Comparison of ENCODE assay signal across 1 cellular context in genomic region chr10:3785251-3785848, GRCh38.
TF ChIP-seq lines count a peak whose summit lies in the region.

No MANE protein-coding gene starts in this region.

TF ChIP-seq in K562, 482 proteins besides CTCF, POLR2A, EP300 and RAD21 (continued from another document and continues in another):
- TF ChIP-seq, protein P1, sequence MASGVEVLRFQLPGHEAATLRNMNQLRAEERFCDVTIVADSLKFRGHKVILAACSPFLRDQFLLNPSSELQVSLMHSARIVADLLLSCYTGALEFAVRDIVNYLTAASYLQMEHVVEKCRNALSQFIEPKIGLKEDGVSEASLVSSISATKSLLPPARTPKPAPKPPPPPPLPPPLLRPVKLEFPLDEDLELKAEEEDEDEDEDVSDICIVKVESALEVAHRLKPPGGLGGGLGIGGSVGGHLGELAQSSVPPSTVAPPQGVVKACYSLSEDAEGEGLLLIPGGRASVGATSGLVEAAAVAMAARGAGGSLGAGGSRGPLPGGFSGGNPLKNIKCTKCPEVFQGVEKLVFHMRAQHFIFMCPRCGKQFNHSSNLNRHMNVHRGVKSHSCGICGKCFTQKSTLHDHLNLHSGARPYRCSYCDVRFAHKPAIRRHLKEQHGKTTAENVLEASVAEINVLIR (CRISPR knock-in tag; IDR thresholded peaks at IDR 0.05): no peak; the same call in 1 of the 2 replicates
- no peak for TF ChIP-seq ETV1 (tag; conservative IDR thresholded peaks at IDR 0.05; ENCODE audit: low read depth)
- TF ChIP-seq KLF13 (tag; IDR thresholded peaks at IDR 0.05; ENCODE audit: borderline replicate concordance, low read depth): no peak
- TF ChIP-seq ZNF121 (CRISPR knock-in tag; conservative IDR thresholded peaks at IDR 0.05): no peak
- 0 out of 2 replicates have a peak, but pooled peaks have one; percentile 48 for TF ChIP-seq E2F1 (CRISPR knock-in tag; IDR thresholded peaks at IDR 0.05)
- TF ChIP-seq, protein P2, sequence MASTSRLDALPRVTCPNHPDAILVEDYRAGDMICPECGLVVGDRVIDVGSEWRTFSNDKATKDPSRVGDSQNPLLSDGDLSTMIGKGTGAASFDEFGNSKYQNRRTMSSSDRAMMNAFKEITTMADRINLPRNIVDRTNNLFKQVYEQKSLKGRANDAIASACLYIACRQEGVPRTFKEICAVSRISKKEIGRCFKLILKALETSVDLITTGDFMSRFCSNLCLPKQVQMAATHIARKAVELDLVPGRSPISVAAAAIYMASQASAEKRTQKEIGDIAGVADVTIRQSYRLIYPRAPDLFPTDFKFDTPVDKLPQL (IDR thresholded peaks at IDR 0.05; ENCODE audit: extremely low read depth, insufficient read length): peak; percentile 81
- TF ChIP-seq MTA3 (IDR thresholded peaks at IDR 0.05; ENCODE audit: borderline replicate concordance): peak; percentile 99
- TF ChIP-seq ESRRA (IDR thresholded peaks at IDR 0.05; ENCODE audit: borderline replicate concordance, low read depth): peak; percentile 9; the same call in 1 of the 2 replicates
- TF ChIP-seq ZNF41 (CRISPR knock-in tag; conservative IDR thresholded peaks at IDR 0.05): no peak
- TF ChIP-seq SRSF7 (optimal IDR thresholded peaks at IDR 0.05; ENCODE audit: low read depth, low read length): no peak
- TF ChIP-seq, protein P3, sequence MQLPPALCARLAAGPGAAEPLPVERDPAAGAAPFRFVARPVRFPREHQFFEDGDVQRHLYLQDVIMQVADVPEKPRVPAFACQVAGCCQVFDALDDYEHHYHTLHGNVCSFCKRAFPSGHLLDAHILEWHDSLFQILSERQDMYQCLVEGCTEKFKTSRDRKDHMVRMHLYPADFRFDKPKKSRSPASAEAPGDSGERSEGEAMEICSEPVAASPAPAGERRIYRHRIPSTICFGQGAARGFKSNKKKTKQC (CRISPR knock-in tag; IDR thresholded peaks at IDR 0.05): no peak
- TF ChIP-seq ZNF584 (CRISPR knock-in tag; IDR thresholded peaks at IDR 0.05; ENCODE audit: low read depth): 0 out of 2 replicates have a peak, but pooled peaks have one; percentile 5
- peak; percentile 57 for TF ChIP-seq EGR1 (conservative IDR thresholded peaks at IDR 0.05)
- TF ChIP-seq ATF6 (CRISPR knock-in tag; IDR thresholded peaks at IDR 0.05): no peak
- peak; percentile 90 for TF ChIP-seq MYBL2 (IDR thresholded peaks at IDR 0.05; ENCODE audit: low read depth)
- TF ChIP-seq MYBL2 (CRISPR knock-in tag; IDR thresholded peaks at IDR 0.05; ENCODE audit: borderline replicate concordance): no peak
- TF ChIP-seq, protein P4, sequence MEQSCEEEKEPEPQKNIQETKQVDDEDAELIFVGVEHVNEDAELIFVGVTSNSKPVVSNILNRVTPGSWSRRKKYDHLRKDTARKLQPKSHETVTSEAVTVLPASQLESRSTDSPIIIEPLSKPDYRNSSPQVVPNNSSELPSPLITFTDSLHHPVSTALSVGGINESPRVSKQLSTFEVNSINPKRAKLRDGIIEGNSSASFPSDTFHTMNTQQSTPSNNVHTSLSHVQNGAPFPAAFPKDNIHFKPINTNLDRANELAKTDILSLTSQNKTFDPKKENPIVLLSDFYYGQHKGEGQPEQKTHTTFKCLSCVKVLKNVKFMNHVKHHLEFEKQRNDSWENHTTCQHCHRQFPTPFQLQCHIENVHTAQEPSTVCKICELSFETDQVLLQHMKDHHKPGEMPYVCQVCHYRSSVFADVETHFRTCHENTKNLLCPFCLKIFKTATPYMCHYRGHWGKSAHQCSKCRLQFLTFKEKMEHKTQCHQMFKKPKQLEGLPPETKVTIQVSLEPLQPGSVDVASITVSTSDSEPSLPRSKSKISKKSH (CRISPR knock-in tag; IDR thresholded peaks at IDR 0.05): no peak
- TF ChIP-seq NR4A1 (CRISPR knock-in tag; IDR thresholded peaks at IDR 0.05): no peak
- TF ChIP-seq NR4A1 (tag; IDR thresholded peaks at IDR 0.05): no peak
- TF ChIP-seq YY1 (IDR thresholded peaks at IDR 0.05; ENCODE audit: borderline replicate concordance in 1 of 3, control insufficient read depth in 1 of 3, extremely low read depth in 1 of 3, insufficient read depth in 3 of 3, insufficient read length in 1 of 3, insufficient replicate concordance in 2 of 3, low read depth in 1 of 3, low read length in 2 of 3): peak in 2 of 3 experiments; percentile 62 to 71
- no peak for TF ChIP-seq KAT2B (IDR thresholded peaks at IDR 0.05; ENCODE audit: low read depth, low read length)
- TF ChIP-seq CHD4 (IDR thresholded peaks at IDR 0.05; ENCODE audit: insufficient read depth, insufficient replicate concordance, low read depth, low read length, poor library complexity, severe bottlenecking): no peak
- peak; percentile 29; the same call in 1 of the 2 replicates for TF ChIP-seq NR2C2 (CRISPR knock-in tag; IDR thresholded peaks at IDR 0.05)
- TF ChIP-seq NR2C2 (tag; IDR thresholded peaks at IDR 0.05): peak; percentile 66; the same call in 1 of the 2 replicates
- peak; percentile 39; the same call in 1 of the 2 replicates for TF ChIP-seq ZNF431 (CRISPR knock-in tag; IDR thresholded peaks at IDR 0.05)
- peak; percentile 82 for TF ChIP-seq USF1 (CRISPR knock-in tag; IDR thresholded peaks at IDR 0.05)
- TF ChIP-seq, protein P5, sequence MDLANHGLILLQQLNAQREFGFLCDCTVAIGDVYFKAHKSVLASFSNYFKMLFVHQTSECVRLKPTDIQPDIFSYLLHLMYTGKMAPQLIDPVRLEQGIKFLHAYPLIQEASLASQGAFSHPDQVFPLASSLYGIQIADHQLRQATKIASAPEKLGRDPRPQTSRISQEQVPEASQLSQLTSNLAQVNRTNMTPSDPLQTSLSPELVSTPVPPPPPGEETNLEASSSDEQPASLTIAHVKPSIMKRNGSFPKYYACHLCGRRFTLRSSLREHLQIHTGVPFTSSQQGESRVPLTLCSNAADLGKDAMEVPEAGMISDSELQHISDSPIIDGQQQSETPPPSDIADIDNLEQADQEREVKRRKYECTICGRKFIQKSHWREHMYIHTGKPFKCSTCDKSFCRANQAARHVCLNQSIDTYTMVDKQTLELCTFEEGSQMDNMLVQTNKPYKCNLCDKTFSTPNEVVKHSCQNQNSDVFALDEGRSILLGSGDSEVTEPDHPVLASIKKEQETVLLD (IDR thresholded peaks at IDR 0.05): no peak
- TF ChIP-seq BRCA1 (IDR thresholded peaks at IDR 0.05): no peak
- TF ChIP-seq BRCA1 (CRISPR knock-in tag; IDR thresholded peaks at IDR 0.05): no peak
- no peak for TF ChIP-seq TCFL5 (CRISPR knock-in tag; conservative IDR thresholded peaks at IDR 0.05)
- no peak for TF ChIP-seq ZNF408 (CRISPR knock-in tag; IDR thresholded peaks at IDR 0.05; ENCODE audit: low read depth)
- 0 out of 2 replicates have a peak, but pooled peaks have one; percentile 9 for TF ChIP-seq ZNF175 (CRISPR knock-in tag; IDR thresholded peaks at IDR 0.05; ENCODE audit: low read depth)
- TF ChIP-seq, protein P6, sequence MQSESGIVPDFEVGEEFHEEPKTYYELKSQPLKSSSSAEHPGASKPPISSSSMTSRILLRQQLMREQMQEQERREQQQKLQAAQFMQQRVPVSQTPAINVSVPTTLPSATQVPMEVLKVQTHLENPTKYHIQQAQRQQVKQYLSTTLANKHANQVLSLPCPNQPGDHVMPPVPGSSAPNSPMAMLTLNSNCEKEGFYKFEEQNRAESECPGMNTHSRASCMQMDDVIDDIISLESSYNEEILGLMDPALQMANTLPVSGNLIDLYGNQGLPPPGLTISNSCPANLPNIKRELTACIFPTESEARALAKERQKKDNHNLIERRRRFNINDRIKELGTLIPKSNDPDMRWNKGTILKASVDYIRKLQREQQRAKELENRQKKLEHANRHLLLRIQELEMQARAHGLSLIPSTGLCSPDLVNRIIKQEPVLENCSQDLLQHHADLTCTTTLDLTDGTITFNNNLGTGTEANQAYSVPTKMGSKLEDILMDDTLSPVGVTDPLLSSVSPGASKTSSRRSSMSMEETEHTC (IDR thresholded peaks at IDR 0.05): peak; percentile 50; the same call in 1 of the 2 replicates
- peak in 1 of 2 experiments; percentile 61; a peak in 3 of 4 replicates for TF ChIP-seq NRF1 (conservative IDR thresholded peaks at IDR 0.05 in 1 of 2, IDR thresholded peaks at IDR 0.05 in 1 of 2)
- TF ChIP-seq ZNF436 (CRISPR knock-in tag; IDR thresholded peaks at IDR 0.05): no peak
- peak; percentile 62; the same call in 1 of the 2 replicates for TF ChIP-seq PHF8 (IDR thresholded peaks at IDR 0.05; ENCODE audit: borderline replicate concordance, low read length)
- no peak for TF ChIP-seq HNRNPH1 (optimal IDR thresholded peaks at IDR 0.05; ENCODE audit: low read depth, low read length)
- no peak for TF ChIP-seq PHB (CRISPR knock-in tag; IDR thresholded peaks at IDR 0.05)
- TF ChIP-seq ZEB2 (IDR thresholded peaks at IDR 0.05): no peak
- TF ChIP-seq HDAC2 (IDR thresholded peaks at IDR 0.05): no peak
- no peak for TF ChIP-seq HLTF (IDR thresholded peaks at IDR 0.05)
- TF ChIP-seq, protein P7, sequence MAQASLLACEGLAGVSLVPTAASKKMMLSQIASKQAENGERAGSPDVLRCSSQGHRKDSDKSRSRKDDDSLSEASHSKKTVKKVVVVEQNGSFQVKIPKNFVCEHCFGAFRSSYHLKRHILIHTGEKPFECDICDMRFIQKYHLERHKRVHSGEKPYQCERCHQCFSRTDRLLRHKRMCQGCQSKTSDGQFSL (CRISPR knock-in tag; IDR thresholded peaks at IDR 0.05): no peak
- TF ChIP-seq, protein P7 (tag; IDR thresholded peaks at IDR 0.05): peak in 1 of 2 experiments; percentile 97; a peak in 2 of 4 replicates
- TF ChIP-seq MYC (IDR thresholded peaks at IDR 0.05; ENCODE audit: low read depth, low read length): peak; percentile 51; the same call in 1 of the 2 replicates
- TF ChIP-seq MYC (CRISPR knock-in tag; IDR thresholded peaks at IDR 0.05; ENCODE audit: borderline replicate concordance, low read depth): no peak
- TF ChIP-seq, protein P8, sequence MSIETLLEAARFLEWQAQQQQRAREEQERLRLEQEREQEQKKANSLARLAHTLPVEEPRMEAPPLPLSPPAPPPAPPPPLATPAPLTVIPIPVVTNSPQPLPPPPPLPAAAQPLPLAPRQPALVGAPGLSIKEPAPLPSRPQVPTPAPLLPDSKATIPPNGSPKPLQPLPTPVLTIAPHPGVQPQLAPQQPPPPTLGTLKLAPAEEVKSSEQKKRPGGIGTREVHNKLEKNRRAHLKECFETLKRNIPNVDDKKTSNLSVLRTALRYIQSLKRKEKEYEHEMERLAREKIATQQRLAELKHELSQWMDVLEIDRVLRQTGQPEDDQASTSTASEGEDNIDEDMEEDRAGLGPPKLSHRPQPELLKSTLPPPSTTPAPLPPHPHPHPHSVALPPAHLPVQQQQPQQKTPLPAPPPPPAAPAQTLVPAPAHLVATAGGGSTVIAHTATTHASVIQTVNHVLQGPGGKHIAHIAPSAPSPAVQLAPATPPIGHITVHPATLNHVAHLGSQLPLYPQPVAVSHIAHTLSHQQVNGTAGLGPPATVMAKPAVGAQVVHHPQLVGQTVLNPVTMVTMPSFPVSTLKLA (conservative IDR thresholded peaks at IDR 0.05): peak; percentile 67 to 78; a peak in 3 of 4 replicates
- TF ChIP-seq, protein P9, sequence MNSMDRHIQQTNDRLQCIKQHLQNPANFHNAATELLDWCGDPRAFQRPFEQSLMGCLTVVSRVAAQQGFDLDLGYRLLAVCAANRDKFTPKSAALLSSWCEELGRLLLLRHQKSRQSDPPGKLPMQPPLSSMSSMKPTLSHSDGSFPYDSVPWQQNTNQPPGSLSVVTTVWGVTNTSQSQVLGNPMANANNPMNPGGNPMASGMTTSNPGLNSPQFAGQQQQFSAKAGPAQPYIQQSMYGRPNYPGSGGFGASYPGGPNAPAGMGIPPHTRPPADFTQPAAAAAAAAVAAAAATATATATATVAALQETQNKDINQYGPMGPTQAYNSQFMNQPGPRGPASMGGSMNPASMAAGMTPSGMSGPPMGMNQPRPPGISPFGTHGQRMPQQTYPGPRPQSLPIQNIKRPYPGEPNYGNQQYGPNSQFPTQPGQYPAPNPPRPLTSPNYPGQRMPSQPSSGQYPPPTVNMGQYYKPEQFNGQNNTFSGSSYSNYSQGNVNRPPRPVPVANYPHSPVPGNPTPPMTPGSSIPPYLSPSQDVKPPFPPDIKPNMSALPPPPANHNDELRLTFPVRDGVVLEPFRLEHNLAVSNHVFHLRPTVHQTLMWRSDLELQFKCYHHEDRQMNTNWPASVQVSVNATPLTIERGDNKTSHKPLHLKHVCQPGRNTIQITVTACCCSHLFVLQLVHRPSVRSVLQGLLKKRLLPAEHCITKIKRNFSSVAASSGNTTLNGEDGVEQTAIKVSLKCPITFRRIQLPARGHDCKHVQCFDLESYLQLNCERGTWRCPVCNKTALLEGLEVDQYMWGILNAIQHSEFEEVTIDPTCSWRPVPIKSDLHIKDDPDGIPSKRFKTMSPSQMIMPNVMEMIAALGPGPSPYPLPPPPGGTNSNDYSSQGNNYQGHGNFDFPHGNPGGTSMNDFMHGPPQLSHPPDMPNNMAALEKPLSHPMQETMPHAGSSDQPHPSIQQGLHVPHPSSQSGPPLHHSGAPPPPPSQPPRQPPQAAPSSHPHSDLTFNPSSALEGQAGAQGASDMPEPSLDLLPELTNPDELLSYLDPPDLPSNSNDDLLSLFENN (IDR thresholded peaks at IDR 0.05; ENCODE audit: low read depth in 2 of 2, low read length in 2 of 2): peak in 1 of 2 experiments; percentile 76; a peak in 1 of 4 replicates
- peak; percentile 97 for TF ChIP-seq JUN (IDR thresholded peaks at IDR 0.05; ENCODE audit: borderline replicate concordance, low read depth, low read length)
- no peak for TF ChIP-seq JUN (CRISPR knock-in tag; IDR thresholded peaks at IDR 0.05; ENCODE audit: borderline replicate concordance)
